Comparison of ENCODE assay signal across 1 cellular context in genomic region chr17:75228305-75228704, GRCh38.
TF ChIP-seq lines count a peak whose summit lies in the region.

No MANE protein-coding gene starts in this region.

TF ChIP-seq in liver, 16 proteins besides CTCF, POLR2A, EP300 and RAD21 (continued from another document):
- TF ChIP-seq REST (IDR thresholded peaks at IDR 0.05) (no peak), ZBTB33 (IDR thresholded peaks at IDR 0.05) (no peak), EGR1 (IDR thresholded peaks at IDR 0.05; ENCODE audit: low read depth in 2 of 2) (no peak)
